ENCODE assay signal across 1 cellular context in the genomic region with DNA sequence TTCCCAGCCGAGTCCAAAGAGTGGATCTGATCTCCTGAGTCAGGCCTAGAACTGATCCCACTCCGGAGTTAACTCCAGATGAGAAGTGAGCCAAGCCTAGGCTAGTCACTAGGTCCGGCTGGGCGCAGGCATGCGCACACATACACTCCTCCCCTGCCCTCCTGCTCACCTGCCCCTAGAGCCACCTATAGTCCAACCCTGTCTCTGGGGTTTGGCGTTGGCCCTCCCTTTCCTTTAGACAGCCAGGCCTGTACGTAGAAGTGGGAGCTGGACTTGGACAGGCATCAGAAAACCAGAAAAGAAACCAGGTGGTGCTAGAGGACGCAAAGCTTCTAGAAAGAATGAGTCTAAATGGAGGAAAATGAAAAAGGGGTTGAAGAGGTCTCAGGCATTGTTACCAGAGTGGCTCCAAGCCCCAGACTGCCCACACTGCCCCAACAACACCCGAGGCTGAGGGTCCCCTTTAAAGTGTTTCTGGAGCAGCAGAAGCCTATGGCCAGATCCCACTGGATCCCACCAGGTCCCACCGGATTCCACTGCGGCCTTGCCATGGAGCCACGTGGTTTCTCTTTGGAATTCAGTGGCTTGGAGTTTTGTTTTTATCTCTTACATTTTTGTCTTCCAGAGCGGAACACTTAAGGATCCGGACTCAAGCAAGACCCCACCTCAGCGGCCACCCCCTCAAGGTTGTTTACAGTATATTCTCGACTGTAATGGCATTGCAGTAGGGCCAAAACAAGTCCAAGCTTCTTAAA.
TF ChIP-seq lines count a peak whose summit lies in the region.

No MANE protein-coding gene starts in this region.

TF ChIP-seq in K562, 482 proteins besides CTCF, POLR2A, EP300 and RAD21 (continued from another document):
- TF ChIP-seq ZNF76 (CRISPR knock-in tag; IDR thresholded peaks at IDR 0.05; ENCODE audit: borderline replicate concordance) (0 out of 2 replicates have a peak, but pooled peaks have one; percentile 56), CBX1 (IDR thresholded peaks at IDR 0.05; ENCODE audit: low read depth) (no peak)
